Comparison of ENCODE assay signal across 8 cellular contexts in the genomic region with DNA sequence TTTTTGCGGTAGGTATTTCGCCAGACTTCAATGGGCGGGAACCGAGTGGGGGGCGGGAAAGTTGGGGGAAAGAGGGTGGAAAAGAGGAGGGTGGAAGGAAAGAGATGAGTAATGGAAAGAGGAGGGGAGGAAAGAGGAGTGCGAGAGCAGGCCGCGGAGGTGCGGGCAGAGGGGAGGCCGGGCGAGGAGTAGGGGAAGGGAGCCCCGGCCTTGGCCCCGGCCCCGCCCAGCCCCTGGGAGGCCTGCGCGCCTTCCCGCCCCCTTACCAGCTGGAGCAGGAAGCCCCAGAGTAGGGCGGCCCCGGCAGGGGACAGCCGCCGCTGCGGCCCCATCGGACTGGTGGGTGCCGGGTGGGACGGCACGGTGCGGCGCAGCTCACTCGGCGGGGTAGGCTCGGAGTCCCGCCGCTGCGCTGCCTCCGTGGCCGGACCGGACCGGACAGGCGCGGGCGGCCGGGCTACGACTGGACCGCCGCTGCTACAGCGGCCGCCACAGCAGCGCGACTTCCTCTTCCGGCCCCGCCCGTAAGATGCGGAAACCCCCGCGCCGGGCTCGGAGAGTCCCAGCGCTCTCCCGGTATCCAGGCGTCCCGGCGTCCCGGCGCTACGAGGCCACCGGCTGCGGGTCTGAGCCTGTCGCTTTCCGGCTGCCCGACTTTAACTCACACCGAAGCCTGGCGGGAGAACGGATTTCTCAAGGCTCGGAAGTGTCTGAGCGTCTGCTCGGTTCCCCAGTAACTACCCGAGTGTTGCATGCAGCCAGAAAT. TPM values are rescaled to one million over a fixed set of nuclear protein-coding genes. Genes with fewer than 3 reads are reported as not detected.
A peak's percentile ranks its signal among the peaks of the same experiment; 100 is the strongest.
DNase-seq lines count a peak whose midpoint lies in the region; ATAC-seq and TF ChIP-seq lines count a peak whose summit lies in the region.

TSS of gene SPPL2A (minus strand) at position 505 of the 766 bp plus-strand sequence. CDS start at position 332, 173 bp downstream.

- no peaks in the 10 kb centered on the region for H3K36me3 Mint-ChIP-seq in chondrocyte (ENCODE audit: low read depth)

- TF ChIP-seq CTCF in chondrocyte (IDR thresholded peaks at IDR 0.05) = peak; percentile 12

- peaks cover 40% of the 10 kb centered on the region for H3K4me1 Mint-ChIP-seq in chondrocyte (ENCODE audit: low read depth)

- no peaks in the 10 kb centered on the region for H3K27me3 Mint-ChIP-seq in chondrocyte (ENCODE audit: low read depth)

- peak within 1 kb of the TSS; percentile 83 for H3K4me3 Mint-ChIP-seq in chondrocyte (ENCODE audit: unreplicated experiment)

- peak; percentile 76 for ATAC-seq in GM19043 (IDR thresholded peaks at IDR 0.05; ENCODE audit: low read depth, unreplicated experiment)
- peak; percentile 92 for ATAC-seq in HG03354 (IDR thresholded peaks at IDR 0.05; ENCODE audit: poor library complexity, severe bottlenecking, unreplicated experiment)

- peak within 1 kb of the TSS; percentile 83 for H3K27ac Mint-ChIP-seq in chondrocyte (ENCODE audit: unreplicated experiment)

- no peaks in the 10 kb centered on the region for H3K9me3 Mint-ChIP-seq in chondrocyte (ENCODE audit: low read depth)

- DNase-seq in AML-193 (lab: John Stamatoyannopoulos, UW) = peak; percentile 71 to 73
- DNase-seq in NCI-H510A treated with DMSO at 0.1 percent for 48 hours (lab: John Stamatoyannopoulos, UW) = peak; percentile 71
- peak; percentile 77 to 84 for DNase-seq in activated CD4-positive, alpha-beta T cell treated with anti-CD3 and anti-CD28 coated beads for 24 hours (ENCODE audit: low read depth in 2 of 2)
- peak; percentile 93 for DNase-seq in chondrocyte (ENCODE audit: low spot score)
- DNase-seq in kidney glomerular epithelial cell (lab: John Stamatoyannopoulos, UW) = peak; percentile 74
- peak; percentile 64 for DNase-seq in stimulated activated CD4-positive, alpha-beta T cell treated with anti-CD3 and anti-CD28 coated beads, Interleukin-1b, Interleukin-23, amount 100 ng/mL, for 1 hour (ENCODE audit: low read depth in 2 of 2)

RNA-seq across cellular contexts. Expression of gene SPPL2A, which starts in this region (rescaled TPM):
- 97.7 to 115 TPM (median 109 TPM) in 3 replicates for total RNA-seq in chondrocyte

Comparison
In these comparisons a context has a peak if more than half of its experiments do, and no peak if none do; other contexts are left out.
1. Peak in every context shown above with its lines: DNase-seq and ATAC-seq.